ENCODE assay signal across 1 cellular context in the genomic region with DNA sequence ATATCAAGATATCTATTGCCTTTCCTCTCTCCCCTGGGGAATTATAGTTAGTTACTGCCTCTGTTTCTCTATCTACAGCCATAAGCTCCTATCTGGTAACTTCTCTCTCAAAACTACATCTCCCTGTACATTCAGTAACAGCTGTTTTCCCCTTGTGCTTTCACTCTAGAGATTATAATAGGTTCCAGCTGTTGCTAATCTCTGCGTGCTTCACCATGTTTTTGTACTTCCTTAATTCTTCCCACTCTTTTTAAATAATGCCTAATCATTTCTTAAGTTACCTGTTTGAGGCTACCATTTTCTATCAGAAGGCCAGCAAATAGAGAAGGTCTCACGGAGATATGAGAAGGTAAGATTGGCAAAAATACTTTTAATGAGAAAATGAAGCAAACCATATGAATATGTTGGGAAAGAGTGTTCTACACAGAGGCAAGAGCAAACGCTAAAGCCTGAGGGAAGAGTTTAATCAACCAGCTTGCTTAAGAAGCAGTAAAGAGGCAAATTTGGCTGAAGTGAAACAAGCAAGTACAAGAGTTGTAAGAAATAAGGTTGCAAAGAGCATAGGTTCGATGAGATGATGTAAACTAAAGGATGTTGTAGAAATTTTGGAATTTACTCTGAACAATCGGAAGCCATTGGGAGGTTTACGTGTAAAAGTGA.
TF ChIP-seq lines count a peak whose summit lies in the region.

No MANE protein-coding gene starts in this region.

TF ChIP-seq in IMR-90, 13 proteins besides CTCF, POLR2A, EP300 and RAD21:
- no peak for TF ChIP-seq MAFK (IDR thresholded peaks at IDR 0.05; ENCODE audit: low read depth, low read length)
- no peak for TF ChIP-seq CEBPB (IDR thresholded peaks at IDR 0.05; ENCODE audit: low read depth, low read length)
- no peak for TF ChIP-seq SMC3 (IDR thresholded peaks at IDR 0.05; ENCODE audit: low read depth, low read length)
- no peak for TF ChIP-seq MAZ (IDR thresholded peaks at IDR 0.05; ENCODE audit: borderline replicate concordance, low read depth, low read length)
- TF ChIP-seq CHD1 (IDR thresholded peaks at IDR 0.05; ENCODE audit: low read depth, low read length), result no peak
- TF ChIP-seq FOS (IDR thresholded peaks at IDR 0.05; ENCODE audit: low read depth, low read length), result no peak
- no peak for TF ChIP-seq BHLHE40 (IDR thresholded peaks at IDR 0.05; ENCODE audit: low read depth, low read length)
- TF ChIP-seq NFE2L2 (IDR thresholded peaks at IDR 0.05; ENCODE audit: low read depth, low read length), result no peak
- TF ChIP-seq RFX5 (IDR thresholded peaks at IDR 0.05; ENCODE audit: low read depth, low read length), result no peak
- TF ChIP-seq, protein P1, sequence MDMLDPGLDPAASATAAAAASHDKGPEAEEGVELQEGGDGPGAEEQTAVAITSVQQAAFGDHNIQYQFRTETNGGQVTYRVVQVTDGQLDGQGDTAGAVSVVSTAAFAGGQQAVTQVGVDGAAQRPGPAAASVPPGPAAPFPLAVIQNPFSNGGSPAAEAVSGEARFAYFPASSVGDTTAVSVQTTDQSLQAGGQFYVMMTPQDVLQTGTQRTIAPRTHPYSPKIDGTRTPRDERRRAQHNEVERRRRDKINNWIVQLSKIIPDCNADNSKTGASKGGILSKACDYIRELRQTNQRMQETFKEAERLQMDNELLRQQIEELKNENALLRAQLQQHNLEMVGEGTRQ (IDR thresholded peaks at IDR 0.05; ENCODE audit: low read depth, low read length), result no peak
- TF ChIP-seq MXI1 (IDR thresholded peaks at IDR 0.05; ENCODE audit: borderline replicate concordance, low read depth, low read length), result no peak
- no peak for TF ChIP-seq RCOR1 (IDR thresholded peaks at IDR 0.05; ENCODE audit: insufficient replicate concordance, low read length)
- TF ChIP-seq ELK1 (IDR thresholded peaks at IDR 0.05; ENCODE audit: borderline replicate concordance, low read depth, low read length), result no peak
